ENCODE assay signal across 16 cellular contexts in genomic region chr14:30876692-30877091, GRCh38.
"Had no signal": no experiment of that assay in that cellular context is flagged by ENCODE, and none has a peak within 500 bp of the region (broad histone marks: within the 10 kb centered on the region; RNA-seq: fewer than 3 reads in every experiment).

No MANE protein-coding gene starts in this region.

- ATAC-seq: activated CD4-positive, CD25-positive, alpha-beta regulatory T cell treated with anti-CD3 and anti-CD28 coated beads, Interleukin-2, amount 50 U/mL, for 24 hours; activated T-cell treated with anti-CD3 and anti-CD28 coated beads, Interleukin-2, amount 50 U/mL, for 4 hours; gastrocnemius medialis; heart left ventricle; left ventricle myocardium superior; pancreas; sciatic nerve; stimulated activated naive CD8-positive, alpha-beta T cell treated with anti-CD3 and anti-CD28 coated beads, Interleukin-15, amount 100 ng/mL, for 72 hours had no signal

- DNase-seq: activated CD4-positive, alpha-beta T cell treated with anti-CD3 and anti-CD28 coated beads, Interleukin-2, amount 50 U/mL, for 1 hour; activated CD8-positive, alpha-beta memory T cell treated with anti-CD3 and anti-CD28 coated beads, Interleukin-2, amount 50 U/mL, for 4 hours; activated effector memory CD4-positive, alpha-beta T cell treated with Interleukin-2 at 50 U/mL for 16 hours; activated naive CD4-positive, alpha-beta T cell treated with anti-CD3 and anti-CD28 coated beads, Interleukin-2, amount 50 U/mL, for 16 hours; activated T-cell treated with anti-CD3 and anti-CD28 coated beads, Interleukin-2, amount 50 U/mL, for 4 hours; cerebellar nuclear complex; effector CD4-positive, alpha-beta T cell; gastrocnemius medialis; heart left ventricle; left ventricle myocardium superior; pancreas; stimulated activated CD4-positive, alpha-beta T cell treated with anti-CD3 and anti-CD28 coated beads, Interleukin-4, amount 100 ng/mL, for 1 hour; stimulated activated naive CD8-positive, alpha-beta T cell treated with anti-CD3 and anti-CD28 coated beads, Interleukin-15, amount 100 ng/mL, for 72 hours; upper lobe of left lung had no signal
